Comparison of ENCODE assay signal across 13 cellular contexts in the genomic region with DNA sequence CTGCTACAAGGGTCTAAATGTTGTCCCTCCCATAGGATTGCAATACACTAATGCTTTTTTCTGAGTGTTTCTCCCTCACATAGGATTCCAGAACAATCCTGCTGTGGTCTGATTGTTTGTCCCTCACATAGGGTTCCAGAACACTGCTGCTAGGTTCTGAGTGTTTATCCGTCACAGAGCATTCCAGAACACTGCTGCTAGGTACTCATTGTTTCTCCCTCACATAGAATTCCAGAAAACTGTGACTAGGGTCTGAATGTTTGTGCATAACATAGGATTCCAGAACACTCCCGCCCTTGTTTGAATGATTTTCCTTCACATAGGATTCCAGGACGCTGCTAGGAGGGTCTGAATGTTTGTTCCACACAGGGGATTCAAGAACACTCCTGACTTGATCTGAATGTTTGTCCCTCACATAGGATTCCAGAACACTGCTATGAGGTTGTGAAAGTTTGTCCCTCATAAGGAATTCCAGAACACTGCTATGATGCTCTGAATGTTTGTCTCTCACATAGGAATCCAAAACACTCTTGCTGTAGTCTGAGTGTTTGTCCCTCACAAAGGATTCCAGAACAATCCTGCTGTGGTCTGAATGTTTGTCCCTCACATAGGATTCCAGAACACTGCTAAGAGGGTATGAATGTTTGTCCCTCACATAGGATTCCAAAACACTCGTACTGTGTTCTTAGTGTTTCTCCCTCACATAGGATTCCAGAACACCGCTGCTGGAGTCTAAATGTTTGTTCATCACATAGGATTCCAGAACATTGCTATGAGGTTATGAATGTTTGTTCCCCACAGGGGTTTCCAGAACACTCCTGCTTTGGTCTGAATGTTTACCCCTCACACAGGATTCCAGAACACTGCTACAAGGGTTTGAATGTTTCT.
"Had no signal": no experiment of that assay in that cellular context is flagged by ENCODE, and none has a peak within 500 bp of the region (broad histone marks: within the 10 kb centered on the region; RNA-seq: fewer than 3 reads in every experiment).

No MANE protein-coding gene starts in this region.

- ATAC-seq: T-cell had no signal

- H3K27ac ChIP-seq: adrenal gland, epithelial cell of prostate, skin epidermis, transverse colon had no signal

- H3K27me3 ChIP-seq: adrenal gland, transverse colon had no signal

- H3K4me1 ChIP-seq: adrenal gland, transverse colon had no signal

- DNase-seq: activated CD4-positive, alpha-beta T cell treated with anti-CD3 and anti-CD28 coated beads for 4 hours; activated naive CD4-positive, alpha-beta T cell treated with anti-CD3 and anti-CD28 coated beads, Interleukin-2, amount 10 ng/mL, durations not matched to agents 7 days and 5 days; activated T-cell treated with anti-CD3 and anti-CD28 coated beads for 4 hours; adrenal gland; central memory CD4-positive, alpha-beta T cell; cortex of kidney; effector memory CD4-positive, alpha-beta T cell; retina; substantia nigra; T-cell; transverse colon had no signal

- H3K4me3 ChIP-seq: adrenal gland, skin epidermis, transverse colon had no signal

- H3K36me3 ChIP-seq: adrenal gland, transverse colon had no signal
